Comparison of ENCODE assay signal across 17 cellular contexts in genomic region chr13:80655778-80656518, GRCh38.
"Had no signal": no experiment of that assay in that cellular context is flagged by ENCODE, and none has a peak within 500 bp of the region (broad histone marks: within the 10 kb centered on the region; RNA-seq: fewer than 3 reads in every experiment).

No MANE protein-coding gene starts in this region.

- H3K27ac ChIP-seq: body of pancreas had no signal

- H3K9me3 ChIP-seq: body of pancreas had no signal

- H3K4me1 ChIP-seq: body of pancreas, right atrium auricular region had no signal

- ATAC-seq: esophagus mucosa; left colon; naive thymus-derived CD8-positive, alpha-beta T cell; stimulated activated memory B cell treated with anti-CD40 and anti-IgM and Interleukin-4, amounts not matched to agents 10 μg/mL and 1 μg/mL and 100 μg/mL, for 72 hours; T-helper 17 cell had no signal

- H3K36me3 ChIP-seq: right atrium auricular region had no signal

- H3K4me2 ChIP-seq: smooth muscle cell had no signal

- DNase-seq: activated effector memory CD4-positive, alpha-beta T cell treated with Interleukin-2 at 50 U/mL for 16 hours; activated T-cell treated with anti-CD3 and anti-CD28 coated beads, Interleukin-2, amount 50 U/mL, for 1 hour; amniotic stem cell; body of pancreas; dermis blood vessel endothelial cell; glutamatergic neuron; left colon; naive thymus-derived CD8-positive, alpha-beta T cell; nucleus accumbens; substantia nigra; T-helper 17 cell; trophoblast cell had no signal

- H3K4me3 ChIP-seq: body of pancreas, lung, right atrium auricular region, smooth muscle cell had no signal
